15 cellular contexts compared by ENCODE assay signal in the genomic region with DNA sequence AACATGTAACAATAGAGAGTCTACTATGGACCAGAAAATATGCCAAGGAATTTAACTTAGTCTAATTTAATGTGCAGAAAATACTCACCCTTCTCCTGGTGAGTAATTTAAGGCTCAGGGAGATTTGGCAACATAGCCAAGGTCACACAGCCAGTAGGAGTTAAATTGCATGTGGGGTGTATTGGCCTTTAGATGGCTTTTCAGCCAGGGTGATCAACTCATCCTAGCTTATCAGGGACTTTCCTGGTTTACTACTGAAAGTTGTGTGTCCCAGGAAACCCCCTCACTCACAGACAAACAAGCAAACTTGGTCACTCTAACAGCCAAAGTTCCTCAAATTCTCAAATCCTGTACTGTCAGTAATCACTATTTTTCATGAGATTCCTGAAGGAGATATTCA. TPM values are rescaled to one million over a fixed set of nuclear protein-coding genes. Genes with fewer than 3 reads are reported as not detected.
A peak's percentile ranks its signal among the peaks of the same experiment; 100 is the strongest.
DNase-seq lines count a peak whose midpoint lies in the region; ATAC-seq and TF ChIP-seq lines count a peak whose summit lies in the region.
"Had no signal": no experiment of that assay in that cellular context is flagged by ENCODE, and none has a peak within 500 bp of the region (broad histone marks: within the 10 kb centered on the region; RNA-seq: fewer than 3 reads in every experiment).

No MANE protein-coding gene starts in this region.

- H3K27ac ChIP-seq in RWPE2 (ENCODE audit: poor library complexity, severe bottlenecking) (peak overlapping the region; percentile 44), esophagus muscularis mucosa (replicated peaks in 1 of 4) (no peak overlapping the region)
- H3K27ac ChIP-seq: ascending aorta, VCaP had no signal

- no peak for TF ChIP-seq POLR2A in esophagus muscularis mucosa (IDR thresholded peaks at IDR 0.05; ENCODE audit: low read depth)

- no peak overlapping the region for H3K4me3 ChIP-seq in RWPE2 (ENCODE audit: severe bottlenecking)
- H3K4me3 ChIP-seq in esophagus muscularis mucosa, result no peak overlapping the region
- H3K4me3 ChIP-seq: ascending aorta had no signal

- intact Hi-C loops in esophagus muscularis mucosa (cut with DNase I), result no loop called here

- no peaks in the 10 kb centered on the region for H3K36me3 ChIP-seq in RWPE2 (ENCODE audit: low read depth)
- no peaks in the 10 kb centered on the region for H3K36me3 ChIP-seq in esophagus muscularis mucosa
- H3K36me3 ChIP-seq: ascending aorta had no signal

- in situ Hi-C loops in KBM-7 (cut with MboI; ENCODE audit: low pct_unique_long_range_greater_than_20kb, low sequenced_read_pairs) (no loop called here), GM13977 (cut with MboI; ENCODE audit: low pct_unique_long_range_greater_than_20kb, low sequenced_read_pairs, unreplicated experiment) (no loop called here)

- no peaks in the 10 kb centered on the region for H3K9me3 ChIP-seq in RWPE2 (ENCODE audit: severe bottlenecking)
- H3K9me3 ChIP-seq in esophagus muscularis mucosa, result no peaks in the 10 kb centered on the region
- H3K9me3 ChIP-seq: ascending aorta had no signal

- H3K27me3 ChIP-seq in RWPE2 (ENCODE audit: insufficient read depth, poor library complexity, severe bottlenecking) (no peaks in the 10 kb centered on the region), esophagus muscularis mucosa (no peaks in the 10 kb centered on the region)
- H3K27me3 ChIP-seq: ascending aorta had no signal

- DNase-seq in RWPE2 (ENCODE audit: low spot score) (no peak), kidney tubule cell (ENCODE audit: low spot score) (peak; percentile 21), KBM-7 (no peak), GM13977 (ENCODE audit: low spot score) (no peak), esophagus muscularis mucosa (ENCODE audit: extremely low spot score) (no peak)
- DNase-seq: activated CD8-positive, alpha-beta T cell treated with anti-CD3 and anti-CD28 coated beads, Interleukin-2, amount 10 ng/mL, durations not matched to agents 7 days and 5 days; cortex of kidney; hypothalamus; left colon; NCI-H774 had no signal

- H3K4me1 ChIP-seq in RWPE2 (ENCODE audit: insufficient read depth, poor library complexity, severe bottlenecking) (peaks cover 29% of the 10 kb centered on the region), esophagus muscularis mucosa (peaks cover 0 to 35% (median 30%) of the 10 kb centered on the region in 4 donors)

- TF ChIP-seq CTCF in RWPE2 (IDR thresholded peaks at IDR 0.05; ENCODE audit: poor library complexity, severe bottlenecking) (no peak), GM13977 (IDR thresholded peaks at IDR 0.05; ENCODE audit: extremely low read depth, insufficient read depth, missing control alignments) (no peak), esophagus muscularis mucosa (IDR thresholded peaks at IDR 0.05) (no peak)

- TF ChIP-seq EP300 in esophagus muscularis mucosa (IDR thresholded peaks at IDR 0.05), result no peak

- ATAC-seq in GM18868 (IDR thresholded peaks at IDR 0.05; ENCODE audit: unreplicated experiment) (peak; percentile 37), HG02759 (IDR thresholded peaks at IDR 0.05; ENCODE audit: unreplicated experiment) (peak; percentile 31), RWPE2 (ENCODE audit: low read depth) (no peak), HG03095 (IDR thresholded peaks at IDR 0.05; ENCODE audit: unreplicated experiment) (no peak)
- ATAC-seq: activated CD8-positive, alpha-beta T cell treated with anti-CD3 and anti-CD28 coated beads, Interleukin-2, amount 10 ng/mL, durations not matched to agents 7 days and 5 days; left colon had no signal

RNA-seq across cellular contexts. Expression of a gene that starts 2.6 kb away (rescaled TPM):
- 10 to 100 TPM; 13.4 to 15.0 (median 14.4) TPM for total RNA-seq in esophagus muscularis mucosa

Comparison
In these comparisons a context has a peak if more than half of its experiments do, and no peak if none do; other contexts are left out.
1. ATAC-seq: peak in GM18868 (single experiment) and HG02759 (single experiment); none in RWPE2 (single experiment) and HG03095 (single experiment).